ENCODE assay signal across 8 cellular contexts in the genomic region with DNA sequence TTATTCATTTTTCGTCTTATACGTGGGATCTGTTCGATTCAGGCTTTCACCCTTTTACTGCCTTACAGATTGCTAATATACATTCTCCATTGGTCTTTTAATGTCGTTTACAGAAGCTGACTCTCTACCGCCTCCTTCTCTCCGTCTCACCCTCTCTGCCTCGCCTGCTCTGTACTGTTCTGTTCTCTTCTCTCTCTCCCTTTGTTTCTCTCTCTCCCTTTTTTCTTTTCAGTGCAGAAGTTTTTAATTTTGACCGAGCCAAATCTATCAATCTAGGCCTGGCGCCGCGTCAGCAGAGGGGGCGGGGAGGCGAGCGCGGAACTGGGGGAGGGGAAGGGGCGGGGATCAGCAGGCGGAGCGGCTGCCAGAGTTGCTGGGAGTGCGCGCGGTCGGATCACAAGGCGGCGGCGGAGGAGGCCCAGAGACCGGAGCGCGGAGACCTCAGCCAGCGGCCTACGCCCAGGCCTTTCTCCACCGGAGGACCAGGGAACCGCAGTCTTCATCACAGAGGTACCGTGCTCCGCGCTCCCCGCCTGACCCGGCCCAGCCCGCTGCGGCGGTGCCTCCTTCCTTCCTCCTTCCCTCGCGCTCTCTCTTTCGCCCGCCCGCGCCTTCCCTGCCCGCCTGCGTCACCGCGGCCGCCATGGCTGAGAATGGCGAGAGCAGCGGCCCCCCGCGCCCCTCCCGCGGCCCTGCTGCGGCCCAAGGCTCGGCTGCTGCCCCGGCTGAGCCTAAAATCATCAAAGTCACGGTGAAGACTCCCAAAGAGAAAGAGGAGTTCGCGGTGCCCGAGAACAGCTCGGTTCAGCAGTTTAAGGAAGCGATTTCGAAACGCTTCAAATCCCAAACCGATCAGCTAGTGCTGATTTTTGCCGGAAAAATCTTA. TPM values are rescaled to one million over a fixed set of nuclear protein-coding genes. Genes with fewer than 3 reads are reported as not detected.
DNase-seq lines count a peak whose midpoint lies in the region; ATAC-seq and TF ChIP-seq lines count a peak whose summit lies in the region.

UBQLN2 (plus strand) TSS at position 397 of the 886 bp plus-strand sequence; CDS start at position 644, 247 bp downstream.

- peak; percentile 83 for ATAC-seq in GM18907 (IDR thresholded peaks at IDR 0.05; ENCODE audit: unreplicated experiment)
- ATAC-seq in HG03175 (IDR thresholded peaks at IDR 0.05; ENCODE audit: unreplicated experiment) = peak; percentile 84
- ATAC-seq in activated CD4-positive, alpha-beta T cell treated with anti-CD3 and anti-CD28 coated beads for 36 hours = peak; percentile 69
- ATAC-seq in left colon = peak; percentile 94

- H3K36me3 Mint-ChIP-seq in activated CD4-positive, alpha-beta T cell treated with anti-CD3 and anti-CD28 coated beads for 36 hours (ENCODE audit: low read depth) = peaks cover 26% of the 10 kb centered on the region

- peak; percentile 40 for TF ChIP-seq CTCF in AG04450 (IDR thresholded peaks at IDR 0.05; ENCODE audit: low read depth, low read length)
- peak; percentile 51 for TF ChIP-seq CTCF in choroid plexus epithelial cell (conservative IDR thresholded peaks at IDR 0.05; ENCODE audit: low read depth, low read length)

- H3K27ac ChIP-seq in AG04450 (ENCODE audit: low read depth, low read length) = peak within 1 kb of the TSS; percentile 94

- no peaks in the 10 kb centered on the region for H3K9me3 Mint-ChIP-seq in activated CD4-positive, alpha-beta T cell treated with anti-CD3 and anti-CD28 coated beads for 36 hours (ENCODE audit: low read depth)

- H3K27me3 ChIP-seq in AG04450 (ENCODE audit: control insufficient read depth, insufficient read depth, low read length) = no peaks in the 10 kb centered on the region

- DNase-seq in AG04450 (ENCODE audit: low read depth, low spot score) (peak; percentile 42), NCI-H446 treated with DMSO at 0.1 percent for 48 hours (lab: John Stamatoyannopoulos, UW) (peak; percentile 48), choroid plexus epithelial cell (ENCODE audit: low read depth) (peak; percentile 83), left colon (peak; percentile 78 to 84)
- DNase-seq in activated CD4-positive, alpha-beta T cell treated with anti-CD3 and anti-CD28 coated beads for 36 hours = peak; percentile 90
- DNase-seq in stimulated activated CD4-positive, alpha-beta T cell treated with anti-CD3 and anti-CD28 coated beads, Interleukin-1b, Interleukin-23, amount 100 ng/mL, for 48 hours = peak; percentile 82

- H3K27ac Mint-ChIP-seq in activated CD4-positive, alpha-beta T cell treated with anti-CD3 and anti-CD28 coated beads for 36 hours = peak within 1 kb of the TSS; percentile 100

- no peaks in the 10 kb centered on the region for H3K27me3 Mint-ChIP-seq in activated CD4-positive, alpha-beta T cell treated with anti-CD3 and anti-CD28 coated beads for 36 hours

- intact Hi-C loops in activated CD4-positive, alpha-beta T cell treated with anti-CD3 and anti-CD28 coated beads for 36 hours (cut with DNase I, micrococcal nuclease) = loop anchor here (1.0 to 10.0 kb wide), 10 partner anchors 165 to 1029 kb away; partner anchors contain the start of genes NBDY (in 2 of the 2), FAAH2 (in 1 of the 2), RRAGB (in 1 of the 2) and SPIN3 (in 1 of the 2)
- intact Hi-C loops in left colon (cut with DNase I, micrococcal nuclease) = no loop called here

- H3K4me1 Mint-ChIP-seq in activated CD4-positive, alpha-beta T cell treated with anti-CD3 and anti-CD28 coated beads for 36 hours = peaks cover 2% of the 10 kb centered on the region

- CTCF ChIA-PET in AG04450 (lab: Charles Lee) = no interaction called here
- CTCF ChIA-PET in activated CD4-positive, alpha-beta T cell treated with anti-CD3 and anti-CD28 coated beads for 36 hours (lab: Charles Lee) = interaction anchor here (1.7 kb wide), 1 partner anchor 164 kb away, joined by 5 read pairs; no protein-coding TSS in a partner anchor

- peak within 1 kb of the TSS; percentile 96 for H3K4me3 Mint-ChIP-seq in activated CD4-positive, alpha-beta T cell treated with anti-CD3 and anti-CD28 coated beads for 36 hours

- POLR2A ChIA-PET in AG04450 (lab: Yijun Ruan, JAX) = interaction anchor here (0.6 kb wide), 1 partner anchor 1998 kb away, joined by 7 read pairs; no protein-coding TSS in a partner anchor
- POLR2A ChIA-PET in activated CD4-positive, alpha-beta T cell treated with anti-CD3 and anti-CD28 coated beads for 36 hours (lab: Charles Lee) = interaction anchor here (1.0 kb wide), 1 partner anchor 15 kb away, joined by 3 read pairs; no protein-coding TSS in a partner anchor

- peak within 1 kb of the TSS; percentile 72 for H3K4me3 ChIP-seq in AG04450 (ENCODE audit: low read depth, low read length)
- H3K4me3 ChIP-seq in choroid plexus epithelial cell (ENCODE audit: low read depth, low read length) = peak within 1 kb of the TSS; percentile 78

- H3K9me3 ChIP-seq in AG04450 (ENCODE audit: control insufficient read depth, insufficient read depth, low read length) = no peaks in the 10 kb centered on the region

RNA-seq across cellular contexts. Expression of gene UBQLN2, which starts in this region (rescaled TPM):
- 31.6 and 34.0 TPM in 2 replicates for polyA plus RNA-seq in AG04450 (2011; rRNA removed)
- 56.2 and 59.4 TPM in 2 replicates for polyA minus RNA-seq in AG04450 (2011; rRNA and poly(A)+ RNA removed)
- total RNA-seq in activated CD4-positive, alpha-beta T cell treated with anti-CD3 and anti-CD28 coated beads for 36 hours = 10 to 100 TPM; 32.2 to 36.6 TPM
- 10 to 100 TPM; 19.4 to 20.1 TPM for total RNA-seq in left colon

Comparison
In these comparisons a context has a peak if more than half of its experiments do, and no peak if none do; other contexts are left out.
1. Peak in every context shown above with its lines: DNase-seq, ATAC-seq, H3K4me3 ChIP-seq and H3K27ac ChIP-seq.
2. intact Hi-C loops: an anchor here in activated CD4-positive, alpha-beta T cell treated with anti-CD3 and anti-CD28 coated beads for 36 hours (1.0 to 10.0 kb wide); none called in left colon.